ENCODE assay signal across 23 cellular contexts in the genomic region with DNA sequence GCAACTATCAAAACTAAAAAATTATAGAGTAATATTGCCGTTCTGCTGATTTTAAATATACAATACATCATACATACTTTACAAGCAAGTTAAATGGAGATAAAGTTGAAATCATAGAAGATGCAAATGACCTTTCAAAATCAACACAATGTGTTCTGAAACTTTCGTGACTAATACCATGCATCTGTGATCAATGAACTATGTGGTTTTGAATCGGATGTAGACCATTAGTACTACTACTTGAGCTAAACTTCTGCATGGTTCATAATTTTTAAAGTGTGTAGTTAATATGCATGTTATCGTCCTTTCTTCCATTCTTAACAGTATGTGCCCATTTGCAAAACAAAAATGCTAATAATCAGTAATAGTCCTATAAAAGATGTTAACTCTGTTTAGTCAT.
"Had no signal": no experiment of that assay in that cellular context is flagged by ENCODE, and none has a peak within 500 bp of the region (broad histone marks: within the 10 kb centered on the region; RNA-seq: fewer than 3 reads in every experiment).

No MANE protein-coding gene starts in this region.

- H3K27me3 Mint-ChIP-seq: activated CD4-positive, alpha-beta T cell treated with anti-CD3 and anti-CD28 coated beads, Interleukin-2, amount 10 ng/mL, durations not matched to agents 24 days and 14 days; activated naive CD8-positive, alpha-beta T cell treated with anti-CD3 and anti-CD28 coated beads, Interleukin-2, amount 50 U/mL, for 24 hours; dendritic cell treated with granulocyte-macrophage colony-stimulating factor and Interleukin-4, amounts not matched to agents 40 ng/mL and 50 ng/mL, for 4 days; naive B cell; type B pancreatic cell had no signal

- H3K9me3 Mint-ChIP-seq: activated CD4-positive, alpha-beta T cell treated with anti-CD3 and anti-CD28 coated beads, Interleukin-2, amount 10 ng/mL, durations not matched to agents 24 days and 14 days; activated naive CD8-positive, alpha-beta T cell treated with anti-CD3 and anti-CD28 coated beads, Interleukin-2, amount 50 U/mL, for 24 hours; activated T-helper 2 cell treated with anti-CD3 and anti-CD28 coated beads, Interferon-gamma antibody, Interleukin-2, Interleukin-4, amounts not matched to agents 10 μg/mL and 5 μg/mL and 100 μg/mL, durations not matched to agents 14 hours and 24 hours and 36 hours; immature natural killer cell; naive B cell; neural progenitor cell; T-helper 2 cell treated with Interferon-gamma antibody and Interleukin-4, amounts not matched to agents 5 μg/mL and 100 μg/mL, for 36 hours; type B pancreatic cell had no signal

- H3K27ac Mint-ChIP-seq: activated CD4-positive, alpha-beta T cell treated with anti-CD3 and anti-CD28 coated beads, Interleukin-2, amount 10 ng/mL, durations not matched to agents 24 days and 14 days; activated CD8-positive, alpha-beta T cell treated with anti-CD3 and anti-CD28 coated beads, Interleukin-2, amount 10 ng/mL, durations not matched to agents 7 days and 5 days; activated T-helper 2 cell treated with anti-CD3 and anti-CD28 coated beads, Interferon-gamma antibody, Interleukin-2, Interleukin-4, amounts not matched to agents 10 μg/mL and 5 μg/mL and 100 μg/mL, durations not matched to agents 14 hours and 24 hours and 36 hours; dendritic cell treated with granulocyte-macrophage colony-stimulating factor and Interleukin-4, amounts not matched to agents 40 ng/mL and 50 ng/mL, for 4 days; neural progenitor cell; type B pancreatic cell had no signal

- DNase-seq: activated CD4-positive, alpha-beta T cell treated with anti-CD3 and anti-CD28 coated beads, Interleukin-2, amount 10 ng/mL, durations not matched to agents 24 days and 14 days; activated CD8-positive, alpha-beta T cell treated with anti-CD3 and anti-CD28 coated beads, Interleukin-2, amount 10 ng/mL, durations not matched to agents 7 days and 5 days; activated naive CD4-positive, alpha-beta T cell; activated naive CD8-positive, alpha-beta T cell treated with anti-CD3 and anti-CD28 coated beads, Interleukin-2, amount 50 U/mL, for 24 hours; effector CD8-positive, alpha-beta T cell; foreskin melanocyte; immature natural killer cell; lower lobe of right lung; mesendoderm; naive B cell; sigmoid colon; stimulated activated CD4-positive, alpha-beta T cell treated with anti-CD3 and anti-CD28 coated beads, Interleukin-15, amount 100 ng/mL, for 24 hours; stimulated activated CD8-positive, alpha-beta memory T cell treated with anti-CD3 and anti-CD28 coated beads, Interleukin-4, amount 100 ng/mL, for 48 hours; stimulated activated naive CD4-positive, alpha-beta T cell; testis had no signal

- H3K4me3 Mint-ChIP-seq: activated CD4-positive, alpha-beta T cell treated with anti-CD3 and anti-CD28 coated beads, Interleukin-2, amount 10 ng/mL, durations not matched to agents 24 days and 14 days; activated CD8-positive, alpha-beta T cell treated with anti-CD3 and anti-CD28 coated beads, Interleukin-2, amount 10 ng/mL, durations not matched to agents 7 days and 5 days; activated naive CD8-positive, alpha-beta T cell treated with anti-CD3 and anti-CD28 coated beads, Interleukin-2, amount 50 U/mL, for 24 hours; dendritic cell treated with granulocyte-macrophage colony-stimulating factor and Interleukin-4, amounts not matched to agents 40 ng/mL and 50 ng/mL, for 4 days; neural progenitor cell had no signal

- ATAC-seq: activated CD4-positive, CD25-positive, alpha-beta regulatory T cell treated with anti-CD3 and anti-CD28 coated beads, Interleukin-2, amount 50 U/mL, for 24 hours; activated CD8-positive, alpha-beta T cell treated with anti-CD3 and anti-CD28 coated beads, Interleukin-2, amount 10 ng/mL, durations not matched to agents 7 days and 5 days; activated naive CD8-positive, alpha-beta T cell treated with anti-CD3 and anti-CD28 coated beads, Interleukin-2, amount 50 U/mL, for 24 hours; esophagus mucosa; left lobe of liver; lower lobe of right lung had no signal
